Comparison of ENCODE assay signal across 1 cellular context in the genomic region with DNA sequence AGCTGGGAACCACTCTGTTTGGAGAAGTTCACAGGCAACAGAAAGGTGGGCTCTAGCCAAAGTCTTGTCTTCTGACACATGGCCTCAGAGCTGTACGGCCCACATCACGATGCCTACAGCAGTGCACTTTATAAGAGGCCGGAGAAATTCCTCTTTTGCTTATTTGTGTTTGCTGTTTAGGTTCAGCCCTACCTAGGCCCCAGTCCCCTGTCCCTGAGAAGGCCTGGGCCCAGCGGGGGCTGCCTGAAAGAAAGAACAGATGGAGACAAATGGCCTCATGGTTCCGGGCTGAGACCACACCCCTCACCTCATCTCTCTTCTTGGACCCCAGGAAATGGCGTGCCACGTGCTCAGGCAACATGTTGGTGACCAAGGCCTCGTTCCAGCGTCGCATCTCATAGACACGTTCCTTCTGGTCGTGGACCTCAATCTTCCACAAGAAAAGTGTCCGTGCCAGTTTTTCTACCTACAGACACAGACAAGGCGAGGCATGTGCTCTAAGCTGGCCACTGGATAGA.
A peak's percentile ranks its signal among the peaks of the same experiment; 100 is the strongest.
TF ChIP-seq lines count a peak whose summit lies in the region.

No MANE protein-coding gene starts in this region.

TF ChIP-seq in HepG2, 621 proteins besides CTCF, POLR2A, EP300 and RAD21:
- no peak for TF ChIP-seq CCDC6 (CRISPR knock-in tag; IDR thresholded peaks at IDR 0.05)
- no peak for TF ChIP-seq TBP (CRISPR knock-in tag; IDR thresholded peaks at IDR 0.05)
- TF ChIP-seq CREB3 (CRISPR knock-in tag; IDR thresholded peaks at IDR 0.05) = no peak
- TF ChIP-seq PREB (CRISPR knock-in tag; IDR thresholded peaks at IDR 0.05) = no peak
- TF ChIP-seq TBX2 (CRISPR knock-in tag; IDR thresholded peaks at IDR 0.05; ENCODE audit: borderline replicate concordance) = 0 out of 2 replicates have a peak, but pooled peaks have one; percentile 6
- TF ChIP-seq ZNF883 (CRISPR knock-in tag; IDR thresholded peaks at IDR 0.05; ENCODE audit: not compliant biosample characterization) = peak; percentile 25
- no peak for TF ChIP-seq HNRNPK (IDR thresholded peaks at IDR 0.05; ENCODE audit: low read depth, low read length, poor library complexity, severe bottlenecking)
